Comparison of ENCODE assay signal across 22 cellular contexts in genomic region chr15:70976856-70977255, GRCh38.
DNase-seq lines count a peak whose midpoint lies in the region; ATAC-seq, FAIRE-seq and TF ChIP-seq lines count a peak whose summit lies in the region.
"Had no signal": no experiment of that assay in that cellular context is flagged by ENCODE, and none has a peak within 500 bp of the region (broad histone marks: within the 10 kb centered on the region; RNA-seq: fewer than 3 reads in every experiment).

No MANE protein-coding gene starts in this region.

- no peak for FAIRE-seq in GM12891 (lab: Jason Lieb, UNC)
- FAIRE-seq: H54 had no signal

- H3K27ac ChIP-seq in aorta (ENCODE audit: low read depth in 1 of 2, low read length in 2 of 2): no peak overlapping the region
- no peak overlapping the region for H3K27ac ChIP-seq in spleen
- H3K27ac ChIP-seq: body of pancreas, psoas muscle, WERI-Rb-1 had no signal

- H3K4me1 ChIP-seq in aorta (ENCODE audit: control insufficient read depth in 1 of 2, insufficient read depth in 2 of 2, low read length in 2 of 2): no peaks in the 10 kb centered on the region
- no peaks in the 10 kb centered on the region for H3K4me1 ChIP-seq in spleen
- H3K4me1 ChIP-seq: body of pancreas, psoas muscle had no signal

- intact Hi-C loops in aorta (cut with DNase I) (loop anchor here in 1 of 2 donors (10.0 kb wide), 2 partner anchors 128 to 468 kb away; no protein-coding TSS in a partner anchor), spleen (cut with DNase I; ENCODE audit: low total_unique reads) (no loop called here)

- ATAC-seq in aorta (ENCODE audit: low FRiP score): no peak
- ATAC-seq: body of pancreas, esophagus mucosa, psoas muscle had no signal

- CTCF ChIA-PET in AG04449 (lab: Yijun Ruan, JAX): interaction anchor here (0.8 to 5.8 kb wide), 9 partner anchors 25 to 470 kb away, joined by 3 to 63 read pairs (median 7); partner anchors contain the start of gene THSD4

- DNase-seq in AG04449 (ENCODE audit: low read depth, low spot score): peak; percentile 56
- DNase-seq in HS-5 (ENCODE audit: low read depth): peak; percentile 79
- DNase-seq in cardiac fibroblast (ENCODE audit: low read depth in 2 of 2): peak; percentile 24 to 72
- DNase-seq in iris pigment epithelial cell (ENCODE audit: low read depth): peak; percentile 72
- DNase-seq in aorta: no peak
- DNase-seq in ACHN: no peak
- no peak for DNase-seq in GM12891 (ENCODE audit: insufficient read length, low spot score)
- no peak for DNase-seq in spleen
- DNase-seq: activated CD4-positive, alpha-beta memory T cell treated with anti-CD3 and anti-CD28 coated beads for 36 hours; activated naive CD4-positive, alpha-beta T cell treated with anti-CD3 and anti-CD28 coated beads for 36 hours; activated T-cell treated with anti-CD3 and anti-CD28 coated beads, Interleukin-2, amount 50 U/mL, for 24 hours; body of pancreas; CD4-positive, alpha-beta memory T cell; dermis blood vessel endothelial cell; KBM-7; NCI-H2029; NCI-H510A treated with DMSO at 0.1 percent for 48 hours; nephron progenitor cell; psoas muscle; WERI-Rb-1 had no signal

- POLR2A ChIA-PET in AG04449 (lab: Yijun Ruan, JAX): no interaction called here

- WGBS in aorta, 2 donors: 35 to 37% methylated on average over 2 of the region's 2 CpGs
- 84 to 92% (median 91%) methylated on average over 2 of the region's 2 CpGs for WGBS in spleen, 5 donors

- in situ Hi-C loops in ACHN (cut with HindIII; ENCODE audit: low pct_ligation_motif_present, low pct_unique_long_range_greater_than_20kb, low sequenced_read_pairs): no loop called here

- no peaks in the 10 kb centered on the region for H3K36me3 ChIP-seq in aorta (ENCODE audit: control insufficient read depth in 1 of 2, insufficient read depth in 2 of 2, low read length in 1 of 2)
- H3K36me3 ChIP-seq in spleen: no peaks in the 10 kb centered on the region
- H3K36me3 ChIP-seq: WERI-Rb-1 had no signal

- no peak overlapping the region for H3K4me3 ChIP-seq in AG04449 (ENCODE audit: low read depth, low read length)
- H3K4me3 ChIP-seq in cardiac fibroblast (replicated peaks in 1 of 2; ENCODE audit: low read depth in 2 of 2, low read length in 2 of 2): no peak overlapping the region
- no peak overlapping the region for H3K4me3 ChIP-seq in aorta (ENCODE audit: low read length in 2 of 2)
- no peak overlapping the region for H3K4me3 ChIP-seq in spleen
- H3K4me3 ChIP-seq: body of pancreas, psoas muscle had no signal

- TF ChIP-seq CTCF in AG04449 (IDR thresholded peaks at IDR 0.05; ENCODE audit: insufficient read depth, low read length, missing control alignments): no peak
- TF ChIP-seq CTCF in cardiac fibroblast (IDR thresholded peaks at IDR 0.05; ENCODE audit: low read depth, low read length): no peak
- no peak for TF ChIP-seq CTCF in spleen (IDR thresholded peaks at IDR 0.05 in 8 of 11, conservative IDR thresholded peaks at IDR 0.05 in 3 of 11)

- no peaks in the 10 kb centered on the region for H3K27me3 ChIP-seq in aorta (ENCODE audit: control insufficient read depth in 1 of 2, insufficient read depth in 2 of 2, low read length in 1 of 2)
- peaks cover 0 to 10% (median 0%) of the 10 kb centered on the region in 7 donors for H3K27me3 ChIP-seq in spleen (replicated peaks in 1 of 7)
- H3K27me3 ChIP-seq: body of pancreas had no signal

- TF ChIP-seq POLR2A in GM12891 (IDR thresholded peaks at IDR 0.05; ENCODE audit: low read depth, low read length) (no peak), spleen (IDR thresholded peaks at IDR 0.05) (no peak)

- no peaks in the 10 kb centered on the region for H3K9me3 ChIP-seq in aorta (ENCODE audit: control insufficient read depth, low read length)
- no peaks in the 10 kb centered on the region for H3K9me3 ChIP-seq in spleen
- H3K9me3 ChIP-seq: body of pancreas, psoas muscle had no signal

TF ChIP-seq in GM12891, 5 proteins besides CTCF, POLR2A, EP300 and RAD21:
- TF ChIP-seq POLR2AphosphoS5 (IDR thresholded peaks at IDR 0.05; ENCODE audit: low read depth, low read length) (no peak), PAX5 (IDR thresholded peaks at IDR 0.05; ENCODE audit: insufficient read depth, low read length, severe bottlenecking) (no peak), POU2F2 (IDR thresholded peaks at IDR 0.05; ENCODE audit: low read depth, low read length) (no peak), TAF1 (IDR thresholded peaks at IDR 0.05; ENCODE audit: low read depth, low read length) (no peak), SPI1 (IDR thresholded peaks at IDR 0.05; ENCODE audit: low read depth, low read length) (no peak)

Comparison
In these comparisons a context has a peak if more than half of its experiments do, and no peak if none do; other contexts are left out.
1. DNase-seq: peak in AG04449 (single experiment), HS-5 (single experiment), cardiac fibroblast (2 of 2) and iris pigment epithelial cell (single experiment); none in aorta (0 of 2), ACHN (single experiment), GM12891 (single experiment) and spleen (single experiment).